In genomic region chr19:54137114-54137912, GRCh38 we compare ENCODE assay signal across 8 cellular contexts. TPM values are rescaled to one million over a fixed set of nuclear protein-coding genes. Genes with fewer than 3 reads are reported as not detected.
A peak's percentile ranks its signal among the peaks of the same experiment; 100 is the strongest.
DNase-seq lines count a peak whose midpoint lies in the region; ATAC-seq and TF ChIP-seq lines count a peak whose summit lies in the region.

TSS of gene CNOT3 (plus strand) at chr19:54137762. CDS start at chr19:54142979, 5,217 bp downstream.

- H3K4me1 ChIP-seq in RWPE2 (ENCODE audit: insufficient read depth, poor library complexity, severe bottlenecking) (peaks cover 3% of the 10 kb centered on the region), fibroblast of lung (ENCODE audit: control insufficient read depth, extremely low read depth, insufficient read depth, low read length) (peaks cover 17% of the 10 kb centered on the region)
- H3K4me1 ChIP-seq in naive thymus-derived CD4-positive, alpha-beta T cell (ENCODE audit: control insufficient read depth in 2 of 2, insufficient read depth in 2 of 2, low read length in 2 of 2) = peaks cover 19 to 30% of the 10 kb centered on the region in 2 donors

- peak within 1 kb of the TSS; percentile 95 for H3K4me3 Mint-ChIP-seq in activated T-helper 2 cell treated with anti-CD3 and anti-CD28 coated beads, Interferon-gamma antibody, Interleukin-2, Interleukin-4, amounts not matched to agents 10 μg/mL and 5 μg/mL and 100 μg/mL, durations not matched to agents 14 hours and 24 hours and 36 hours (ENCODE audit: low read depth)
- peak within 1 kb of the TSS; percentile 87 to 98 (median 90) for H3K4me3 Mint-ChIP-seq in naive thymus-derived CD4-positive, alpha-beta T cell
- H3K4me3 Mint-ChIP-seq in stimulated activated naive B cell treated with anti-CD40 and anti-IgM and Interleukin-4, amounts not matched to agents 10 μg/mL and 1 μg/mL and 100 μg/mL, for 72 hours = peak within 1 kb of the TSS; percentile 81 to 89

- peaks cover 46% of the 10 kb centered on the region for H3K79me2 ChIP-seq in fibroblast of lung (ENCODE audit: control insufficient read depth, insufficient read depth, low read length)

- peak within 1 kb of the TSS; percentile 97 for H3K9ac ChIP-seq in fibroblast of lung (ENCODE audit: insufficient read depth, low read length)

- H2AFZ ChIP-seq in fibroblast of lung (ENCODE audit: low read length) = peak within 1 kb of the TSS; percentile 95

- H3K36me3 ChIP-seq in RWPE2 (ENCODE audit: low read depth) (peaks cover 34% of the 10 kb centered on the region), fibroblast of lung (ENCODE audit: control insufficient read depth, insufficient read depth, low read length) (peaks cover 5% of the 10 kb centered on the region)
- peaks cover 0 to 18% (median 0%) of the 10 kb centered on the region in 3 experiments for H3K36me3 ChIP-seq in naive thymus-derived CD4-positive, alpha-beta T cell (ENCODE audit: control insufficient read depth in 2 of 3, insufficient read depth in 3 of 3, low read length in 3 of 3)

- H3K4me3 ChIP-seq in RWPE2 (ENCODE audit: severe bottlenecking) (peak within 1 kb of the TSS; percentile 78), fibroblast of lung (replicated peaks in 1 of 4; ENCODE audit: control extremely low read depth in 1 of 4, insufficient read depth in 1 of 4, low read depth in 3 of 4, low read length in 4 of 4) (peak within 1 kb of the TSS; percentile 70 to 84 (median 79))
- peak within 1 kb of the TSS; percentile 66 for H3K4me3 ChIP-seq in naive thymus-derived CD4-positive, alpha-beta T cell (ENCODE audit: low read length)

- no peak for TF ChIP-seq CTCF in RWPE2 (IDR thresholded peaks at IDR 0.05; ENCODE audit: poor library complexity, severe bottlenecking)
- no peak for TF ChIP-seq CTCF in fibroblast of lung (conservative IDR thresholded peaks at IDR 0.05 in 1 of 2, IDR thresholded peaks at IDR 0.05 in 1 of 2; ENCODE audit: low read depth in 1 of 2, low read length in 2 of 2)

- H3K27me3 Mint-ChIP-seq in activated T-helper 2 cell treated with anti-CD3 and anti-CD28 coated beads, Interferon-gamma antibody, Interleukin-2, Interleukin-4, amounts not matched to agents 10 μg/mL and 5 μg/mL and 100 μg/mL, durations not matched to agents 14 hours and 24 hours and 36 hours (ENCODE audit: low read depth) = no peaks in the 10 kb centered on the region
- H3K27me3 Mint-ChIP-seq in naive thymus-derived CD4-positive, alpha-beta T cell = no peaks in the 10 kb centered on the region
- no peaks in the 10 kb centered on the region for H3K27me3 Mint-ChIP-seq in stimulated activated naive B cell treated with anti-CD40 and anti-IgM and Interleukin-4, amounts not matched to agents 10 μg/mL and 1 μg/mL and 100 μg/mL, for 72 hours

- H3K4me2 ChIP-seq in fibroblast of lung (ENCODE audit: extremely low read depth, insufficient read depth, low read length) = peak within 1 kb of the TSS; percentile 99

- no peaks in the 10 kb centered on the region for H3K9me3 Mint-ChIP-seq in activated T-helper 2 cell treated with anti-CD3 and anti-CD28 coated beads, Interferon-gamma antibody, Interleukin-2, Interleukin-4, amounts not matched to agents 10 μg/mL and 5 μg/mL and 100 μg/mL, durations not matched to agents 14 hours and 24 hours and 36 hours
- peaks cover 0 to 3% (median 0%) of the 10 kb centered on the region in 11 donors for H3K9me3 Mint-ChIP-seq in naive thymus-derived CD4-positive, alpha-beta T cell
- H3K9me3 Mint-ChIP-seq in stimulated activated naive B cell treated with anti-CD40 and anti-IgM and Interleukin-4, amounts not matched to agents 10 μg/mL and 1 μg/mL and 100 μg/mL, for 72 hours = no peaks in the 10 kb centered on the region

- DNase-seq in EH (ENCODE audit: low read depth) = peak; percentile 100
- peak; percentile 100 for DNase-seq in H4 (ENCODE audit: low spot score)
- peak; percentile 100 for DNase-seq in LoVo (ENCODE audit: low spot score)
- peak; percentile 100 for DNase-seq in RWPE2 (ENCODE audit: low spot score)
- DNase-seq in activated T-helper 2 cell treated with anti-CD3 and anti-CD28 coated beads, Interferon-gamma antibody, Interleukin-2, Interleukin-4, amounts not matched to agents 10 μg/mL and 5 μg/mL and 100 μg/mL, durations not matched to agents 14 hours and 24 hours and 36 hours (ENCODE audit: low spot score) = peak; percentile 100
- peak; percentile 100 for DNase-seq in fibroblast of lung (ENCODE audit: low read depth in 2 of 2)
- DNase-seq in naive thymus-derived CD4-positive, alpha-beta T cell = peak; percentile 90 to 100 (median 100)
- DNase-seq in stimulated activated naive B cell treated with anti-CD40 and anti-IgM and Interleukin-4, amounts not matched to agents 10 μg/mL and 1 μg/mL and 100 μg/mL, for 72 hours = peak; percentile 100

- H3K9me3 ChIP-seq in RWPE2 (ENCODE audit: severe bottlenecking) (no peaks in the 10 kb centered on the region), fibroblast of lung (ENCODE audit: control insufficient read depth, insufficient read depth, low read depth, low read length) (no peaks in the 10 kb centered on the region)
- no peaks in the 10 kb centered on the region for H3K9me3 ChIP-seq in naive thymus-derived CD4-positive, alpha-beta T cell (ENCODE audit: control insufficient read depth in 2 of 3, low read length in 3 of 3)

- POLR2A ChIA-PET in naive thymus-derived CD4-positive, alpha-beta T cell (lab: Charles Lee) = interaction anchor here (0.5 to 9.6 kb wide), 18 partner anchors 10 to 1517 kb away, joined by 3 to 173 read pairs (median 6); partner anchors contain the start of genes LENG1, LENG8, MBOAT7 and MYADM

- CTCF ChIA-PET in naive thymus-derived CD4-positive, alpha-beta T cell (lab: Charles Lee) = interaction anchor here (0.6 to 1.9 kb wide), 8 partner anchors 18 to 112 kb away, joined by 3 to 7 read pairs (median 4); partner anchors contain the start of genes LENG1, MBOAT7, PRPF31 and TFPT

- intact Hi-C loops in activated T-helper 2 cell treated with anti-CD3 and anti-CD28 coated beads, Interferon-gamma antibody, Interleukin-2, Interleukin-4, amounts not matched to agents 10 μg/mL and 5 μg/mL and 100 μg/mL, durations not matched to agents 14 hours and 24 hours and 36 hours (cut with micrococcal nuclease) = loop anchor here (1.0 kb wide), 5 partner anchors 22 to 241 kb away; partner anchors contain the start of genes LENG1, NDUFA3, PRPF31 and TFPT
- intact Hi-C loops in naive thymus-derived CD4-positive, alpha-beta T cell (cut with micrococcal nuclease) = loop anchor here (1.0 to 10.0 kb wide), 11 partner anchors 22 to 1468 kb away; partner anchors contain the start of genes LENG1 (in 2 of the 2), LENG9 (in 2 of the 2), MYADM (in 2 of the 2) and NDUFA3 (in 2 of the 2)

- H4K20me1 ChIP-seq in fibroblast of lung (ENCODE audit: control insufficient read depth, extremely low read depth, insufficient read depth, low read length) = no peaks in the 10 kb centered on the region

- ATAC-seq in RWPE2 (ENCODE audit: low read depth) = peak; percentile 84
- ATAC-seq in naive thymus-derived CD4-positive, alpha-beta T cell = peak; percentile 88
- ATAC-seq in stimulated activated naive B cell treated with anti-CD40 and anti-IgM and Interleukin-4, amounts not matched to agents 10 μg/mL and 1 μg/mL and 100 μg/mL, for 72 hours (replicated peaks) = peak; percentile 85

- H3K4me1 Mint-ChIP-seq in activated T-helper 2 cell treated with anti-CD3 and anti-CD28 coated beads, Interferon-gamma antibody, Interleukin-2, Interleukin-4, amounts not matched to agents 10 μg/mL and 5 μg/mL and 100 μg/mL, durations not matched to agents 14 hours and 24 hours and 36 hours (ENCODE audit: low read depth) = peaks cover 32% of the 10 kb centered on the region
- H3K4me1 Mint-ChIP-seq in naive thymus-derived CD4-positive, alpha-beta T cell = peaks cover 33 to 60% (median 46%) of the 10 kb centered on the region in 7 donors
- H3K4me1 Mint-ChIP-seq in stimulated activated naive B cell treated with anti-CD40 and anti-IgM and Interleukin-4, amounts not matched to agents 10 μg/mL and 1 μg/mL and 100 μg/mL, for 72 hours = peaks cover 33 to 51% of the 10 kb centered on the region in 2 donors

- H3K27me3 ChIP-seq in RWPE2 (ENCODE audit: insufficient read depth, poor library complexity, severe bottlenecking) (no peaks in the 10 kb centered on the region), fibroblast of lung (ENCODE audit: control insufficient read depth, insufficient read depth, low read length) (no peaks in the 10 kb centered on the region)
- no peaks in the 10 kb centered on the region for H3K27me3 ChIP-seq in naive thymus-derived CD4-positive, alpha-beta T cell (ENCODE audit: control insufficient read depth in 2 of 2, insufficient read depth in 2 of 2, low read length in 2 of 2)

- peaks cover 29% of the 10 kb centered on the region for H3K36me3 Mint-ChIP-seq in activated T-helper 2 cell treated with anti-CD3 and anti-CD28 coated beads, Interferon-gamma antibody, Interleukin-2, Interleukin-4, amounts not matched to agents 10 μg/mL and 5 μg/mL and 100 μg/mL, durations not matched to agents 14 hours and 24 hours and 36 hours (ENCODE audit: low read depth)
- peaks cover 0 to 9% (median 0%) of the 10 kb centered on the region in 5 donors for H3K36me3 Mint-ChIP-seq in naive thymus-derived CD4-positive, alpha-beta T cell
- H3K36me3 Mint-ChIP-seq in stimulated activated naive B cell treated with anti-CD40 and anti-IgM and Interleukin-4, amounts not matched to agents 10 μg/mL and 1 μg/mL and 100 μg/mL, for 72 hours = peaks cover 24 to 32% of the 10 kb centered on the region in 2 donors

- peak within 1 kb of the TSS; percentile 75 for H3K27ac ChIP-seq in RWPE2 (ENCODE audit: poor library complexity, severe bottlenecking)
- H3K27ac ChIP-seq in fibroblast of lung (ENCODE audit: insufficient read depth, low read length) = peak within 1 kb of the TSS; percentile 90
- H3K27ac ChIP-seq in naive thymus-derived CD4-positive, alpha-beta T cell (ENCODE audit: low read depth, low read length) = peak within 1 kb of the TSS; percentile 97

- peak within 1 kb of the TSS; percentile 92 for H3K27ac Mint-ChIP-seq in activated T-helper 2 cell treated with anti-CD3 and anti-CD28 coated beads, Interferon-gamma antibody, Interleukin-2, Interleukin-4, amounts not matched to agents 10 μg/mL and 5 μg/mL and 100 μg/mL, durations not matched to agents 14 hours and 24 hours and 36 hours
- H3K27ac Mint-ChIP-seq in naive thymus-derived CD4-positive, alpha-beta T cell = peak within 1 kb of the TSS; percentile 85 to 94 (median 92)
- peak within 1 kb of the TSS; percentile 95 for H3K27ac Mint-ChIP-seq in stimulated activated naive B cell treated with anti-CD40 and anti-IgM and Interleukin-4, amounts not matched to agents 10 μg/mL and 1 μg/mL and 100 μg/mL, for 72 hours

RNA-seq across cellular contexts. Expression of gene CNOT3, which starts in this region (rescaled TPM):
- total RNA-seq in H4 (2014; rRNA removed; shearing (Covaris generic)) = 18.6 and 27.5 TPM in 2 replicates
- 61.6 and 67.5 TPM in 2 replicates for total RNA-seq in activated T-helper 2 cell treated with anti-CD3 and anti-CD28 coated beads, Interferon-gamma antibody, Interleukin-2, Interleukin-4, amounts not matched to agents 10 μg/mL and 5 μg/mL and 100 μg/mL, durations not matched to agents 14 hours and 24 hours and 36 hours
- 6.2 and 10.4 TPM in 2 replicates for total RNA-seq in fibroblast of lung
- polyA plus RNA-seq in fibroblast of lung = 10.7 and 19.5 TPM in 2 replicates
- polyA plus RNA-seq in fibroblast of lung (2012) = 26.7 and 41.6 TPM in 2 replicates
- polyA minus RNA-seq in fibroblast of lung (ENCODE audit: low replicate concordance) = 62.9 and 74.0 TPM in 2 replicates
- 10 to 100 TPM; 38.0 to 84.6 (median 63.9) TPM for total RNA-seq in naive thymus-derived CD4-positive, alpha-beta T cell
- polyA plus RNA-seq in naive thymus-derived CD4-positive, alpha-beta T cell = 10 to 100 TPM; 10.1 to 13.1 TPM

Comparison
In these comparisons a context has a peak if more than half of its experiments do, and no peak if none do; other contexts are left out.
1. Peak in every context shown above with its lines: DNase-seq, ATAC-seq, H3K4me3 ChIP-seq and H3K27ac ChIP-seq.